ENCODE assay signal across 8 cellular contexts in the genomic region with DNA sequence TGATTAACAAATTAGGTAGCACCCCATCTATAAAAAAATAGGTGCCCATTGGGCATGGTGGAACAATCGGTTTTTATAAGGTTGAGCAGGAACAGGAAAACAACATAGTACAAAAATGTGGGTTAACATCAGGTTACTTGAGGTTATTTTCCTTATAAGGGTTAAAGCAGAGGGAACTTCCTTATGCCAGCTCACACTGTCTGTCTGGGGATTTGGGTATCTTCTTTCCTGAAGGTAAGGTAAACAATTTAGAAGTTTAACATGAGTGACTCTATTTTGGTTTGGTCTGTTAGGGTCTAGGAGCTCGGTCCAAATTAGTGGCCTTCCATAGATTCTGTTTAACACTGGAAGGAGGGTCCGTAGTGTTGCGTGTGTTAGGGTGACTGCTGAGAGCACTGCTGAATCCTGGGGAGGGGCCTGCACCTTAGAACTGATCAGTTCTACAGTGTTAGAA. TPM values are rescaled to one million over a fixed set of nuclear protein-coding genes. Genes with fewer than 3 reads are reported as not detected.
DNase-seq lines count a peak whose midpoint lies in the region; ATAC-seq and TF ChIP-seq lines count a peak whose summit lies in the region.

No MANE protein-coding gene starts in this region.

- H3K27ac ChIP-seq in heart right ventricle (peak overlapping the region in 7 of 10 donors; percentile 29 to 95 (median 81)), RWPE1 (peak overlapping the region; percentile 75), foreskin keratinocyte (peak overlapping the region; percentile 39)

- WGBS in heart right ventricle, 2 donors: 70 to 82% methylated on average over 4 of the region's 4 CpGs

- H3K36me3 Mint-ChIP-seq in stimulated activated naive B cell treated with anti-CD40 and anti-IgM and Interleukin-4, amounts not matched to agents 10 μg/mL and 1 μg/mL and 100 μg/mL, for 72 hours: peaks cover 59 to 71% of the 10 kb centered on the region in 2 donors

- no peaks in the 10 kb centered on the region for H3K27me3 Mint-ChIP-seq in stimulated activated naive B cell treated with anti-CD40 and anti-IgM and Interleukin-4, amounts not matched to agents 10 μg/mL and 1 μg/mL and 100 μg/mL, for 72 hours

- H3K4me3 ChIP-seq in heart right ventricle: peak overlapping the region in 1 of 10 donors; percentile 27
- no peak overlapping the region for H3K4me3 ChIP-seq in foreskin fibroblast (ENCODE audit: low read depth in 1 of 2, low read length in 2 of 2)

- H3K27me3 ChIP-seq in heart right ventricle: no peaks in the 10 kb centered on the region
- H3K27me3 ChIP-seq in foreskin keratinocyte: no peaks in the 10 kb centered on the region

- H3K4me1 ChIP-seq in heart right ventricle (peaks cover 5 to 99% (median 94%) of the 10 kb centered on the region in 9 donors), foreskin keratinocyte (peaks cover 23% of the 10 kb centered on the region)

- peaks cover 0 to 50% (median 0%) of the 10 kb centered on the region in 9 donors for H3K36me3 ChIP-seq in heart right ventricle

- TF ChIP-seq CTCF in heart right ventricle (IDR thresholded peaks at IDR 0.05) (no peak), RWPE1 (conservative IDR thresholded peaks at IDR 0.05; ENCODE audit: low read depth) (no peak), foreskin keratinocyte (conservative IDR thresholded peaks at IDR 0.05) (no peak), foreskin fibroblast (IDR thresholded peaks at IDR 0.05; ENCODE audit: low read depth, low read length) (no peak)

- POLR2A ChIA-PET in RWPE1 (lab: Yijun Ruan, JAX; ENCODE audit: low non-redundant PET): no interaction called here

- H3K4me1 Mint-ChIP-seq in stimulated activated naive B cell treated with anti-CD40 and anti-IgM and Interleukin-4, amounts not matched to agents 10 μg/mL and 1 μg/mL and 100 μg/mL, for 72 hours: peaks cover 59 to 88% of the 10 kb centered on the region in 2 donors

- ATAC-seq in heart right ventricle (no peak), foreskin keratinocyte (peak; percentile 59)
- peak; percentile 74 to 77 for ATAC-seq in stimulated activated naive B cell treated with anti-CD40 and anti-IgM and Interleukin-4, amounts not matched to agents 10 μg/mL and 1 μg/mL and 100 μg/mL, for 72 hours (replicated peaks)

- no peaks in the 10 kb centered on the region for H3K9me3 ChIP-seq in heart right ventricle

- H3K9me3 Mint-ChIP-seq in stimulated activated naive B cell treated with anti-CD40 and anti-IgM and Interleukin-4, amounts not matched to agents 10 μg/mL and 1 μg/mL and 100 μg/mL, for 72 hours: peaks cover 3 to 11% of the 10 kb centered on the region in 2 donors

- H3K27ac Mint-ChIP-seq in stimulated activated naive B cell treated with anti-CD40 and anti-IgM and Interleukin-4, amounts not matched to agents 10 μg/mL and 1 μg/mL and 100 μg/mL, for 72 hours: peak overlapping the region; percentile 97

- H3K4me3 Mint-ChIP-seq in stimulated activated naive B cell treated with anti-CD40 and anti-IgM and Interleukin-4, amounts not matched to agents 10 μg/mL and 1 μg/mL and 100 μg/mL, for 72 hours: peak overlapping the region; percentile 72 to 78

- CTCF ChIA-PET in RWPE1 (lab: Yijun Ruan, JAX): interaction anchor here (0.6 kb wide), 1 partner anchor 109 kb away, joined by 7 read pairs; no protein-coding TSS in a partner anchor

- no peak for DNase-seq in heart right ventricle
- DNase-seq in cardiac septum (ENCODE audit: low spot score): no peak
- DNase-seq in RWPE1 (ENCODE audit: low spot score): no peak
- no peak for DNase-seq in foreskin keratinocyte
- DNase-seq in stimulated activated naive B cell treated with anti-CD40 and anti-IgM and Interleukin-4, amounts not matched to agents 10 μg/mL and 1 μg/mL and 100 μg/mL, for 72 hours: no peak
- no peak for DNase-seq in foreskin fibroblast
- DNase-seq in NCI-H146 (lab: John Stamatoyannopoulos, UW): no peak
- DNase-seq in effector CD8-positive, alpha-beta T cell (lab: John Stamatoyannopoulos, UW): no peak

- intact Hi-C loops in heart right ventricle (cut with DNase I): loop anchor here in 5 of 10 donors (5.0 kb wide), 3 partner anchors 32 to 117 kb away; no protein-coding TSS in a partner anchor
- intact Hi-C loops in cardiac septum (cut with DNase I): loop anchor here (5.0 kb wide), 1 partner anchor 32 kb away; no protein-coding TSS in a partner anchor

RNA-seq across cellular contexts. Expression of gene CHD2, which starts 14.7 kb away (rescaled TPM):
- 10 to 100 TPM; 38.0 to 74.0 (median 56.3) TPM for total RNA-seq in heart right ventricle
- polyA plus RNA-seq in heart right ventricle: 10 to 100 TPM; 12.2 to 41.7 TPM
- 59.5 TPM for total RNA-seq in cardiac septum
- 43.6 and 57.5 TPM in 2 replicates for total RNA-seq in foreskin keratinocyte
- 12.9 and 13.7 TPM in 2 replicates for polyA plus RNA-seq in foreskin keratinocyte

Comparison
In these comparisons a context has a peak if more than half of its experiments do, and no peak if none do; other contexts are left out.
1. ATAC-seq: peak in foreskin keratinocyte (single experiment) and stimulated activated naive B cell treated with anti-CD40 and anti-IgM and Interleukin-4, amounts not matched to agents 10 μg/mL and 1 μg/mL and 100 μg/mL, for 72 hours (2 of 2); none in heart right ventricle (0 of 8).
2. Peak in every context shown above with its lines, with median percentiles within 50 percentile points of each other: H3K27ac ChIP-seq.